In genomic region chr6:35487653-35488516, GRCh38 we compare ENCODE assay signal across 1 cellular context.
TF ChIP-seq lines count a peak whose summit lies in the region.

No MANE protein-coding gene starts in this region.

TF ChIP-seq in HepG2, 621 proteins besides CTCF, POLR2A, EP300 and RAD21:
- TF ChIP-seq NR3C1 (CRISPR knock-in tag; IDR thresholded peaks at IDR 0.05) (no peak), ZNF576 (CRISPR knock-in tag; IDR thresholded peaks at IDR 0.05) (no peak), MAFF (IDR thresholded peaks at IDR 0.05; ENCODE audit: low read depth, low read length) (no peak), CBX1 (IDR thresholded peaks at IDR 0.05; ENCODE audit: low read depth) (no peak), TBX3 (IDR thresholded peaks at IDR 0.05; ENCODE audit: borderline replicate concordance) (no peak), FOXA3 (CRISPR knock-in tag; IDR thresholded peaks at IDR 0.05) (no peak), FOXK2 (IDR thresholded peaks at IDR 0.05) (peak; percentile 39; the same call in 1 of the 2 replicates), ZNF629 (CRISPR knock-in tag; conservative IDR thresholded peaks at IDR 0.05) (peak; percentile 83), ZNF263 (CRISPR knock-in tag; IDR thresholded peaks at IDR 0.05) (peak; percentile 66), ZNF563 (CRISPR knock-in tag; IDR thresholded peaks at IDR 0.05) (no peak), FUBP1 (CRISPR knock-in tag; IDR thresholded peaks at IDR 0.05; ENCODE audit: borderline replicate concordance) (no peak), ZBTB1 (CRISPR knock-in tag; IDR thresholded peaks at IDR 0.05; ENCODE audit: borderline replicate concordance) (no peak), ZBTB25 (CRISPR knock-in tag; IDR thresholded peaks at IDR 0.05) (no peak), RFXANK (CRISPR knock-in tag; IDR thresholded peaks at IDR 0.05) (no peak), ZKSCAN8 (CRISPR knock-in tag; IDR thresholded peaks at IDR 0.05; ENCODE audit: borderline replicate concordance) (no peak), KDM3A (CRISPR knock-in tag; IDR thresholded peaks at IDR 0.05; ENCODE audit: low read depth) (no peak), PHF20 (CRISPR knock-in tag; IDR thresholded peaks at IDR 0.05) (no peak)
- TF ChIP-seq, protein P1, sequence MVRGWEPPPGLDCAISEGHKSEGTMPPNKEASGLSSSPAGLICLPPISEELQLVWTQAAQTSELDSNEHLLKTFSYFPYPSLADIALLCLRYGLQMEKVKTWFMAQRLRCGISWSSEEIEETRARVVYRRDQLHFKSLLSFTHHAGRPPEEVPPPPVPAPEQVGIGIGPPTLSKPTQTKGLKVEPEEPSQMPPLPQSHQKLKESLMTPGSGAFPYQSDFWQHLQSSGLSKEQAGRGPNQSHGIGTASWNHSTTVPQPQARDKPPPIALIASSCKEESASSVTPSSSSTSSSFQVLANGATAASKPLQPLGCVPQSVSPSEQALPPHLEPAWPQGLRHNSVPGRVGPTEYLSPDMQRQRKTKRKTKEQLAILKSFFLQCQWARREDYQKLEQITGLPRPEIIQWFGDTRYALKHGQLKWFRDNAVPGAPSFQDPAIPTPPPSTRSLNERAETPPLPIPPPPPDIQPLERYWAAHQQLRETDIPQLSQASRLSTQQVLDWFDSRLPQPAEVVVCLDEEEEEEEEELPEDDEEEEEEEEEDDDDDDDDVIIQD (CRISPR knock-in tag; IDR thresholded peaks at IDR 0.05; ENCODE audit: low read depth): no peak
- TF ChIP-seq, protein P2, sequence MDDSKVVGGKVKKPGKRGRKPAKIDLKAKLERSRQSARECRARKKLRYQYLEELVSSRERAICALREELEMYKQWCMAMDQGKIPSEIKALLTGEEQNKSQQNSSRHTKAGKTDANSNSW (CRISPR knock-in tag; IDR thresholded peaks at IDR 0.05; ENCODE audit: borderline replicate concordance): no peak
